Comparison of ENCODE assay signal across 25 cellular contexts in the genomic region with DNA sequence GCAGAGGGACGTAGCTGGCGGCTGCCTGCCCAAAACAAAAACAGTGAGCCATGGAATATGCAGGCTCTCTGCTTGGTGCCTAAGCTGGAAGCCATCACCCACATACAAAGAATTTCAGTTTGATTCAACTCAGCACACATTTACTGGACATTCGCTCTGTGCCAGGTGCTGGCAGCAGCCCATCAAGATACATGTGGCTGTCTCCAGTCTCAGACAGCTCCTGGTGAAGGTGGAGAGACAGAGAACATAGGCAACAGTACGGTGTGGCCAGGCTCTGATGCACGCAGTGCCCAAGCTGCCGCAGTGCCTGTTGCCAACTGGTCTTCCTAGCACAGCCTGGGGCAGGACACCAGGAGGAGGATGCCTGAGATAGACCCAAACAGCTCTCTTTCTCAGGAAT.
DNase-seq lines count a peak whose midpoint lies in the region; ATAC-seq and TF ChIP-seq lines count a peak whose summit lies in the region.
"Had no signal": no experiment of that assay in that cellular context is flagged by ENCODE, and none has a peak within 500 bp of the region (broad histone marks: within the 10 kb centered on the region; RNA-seq: fewer than 3 reads in every experiment).

No MANE protein-coding gene starts in this region.

- TF ChIP-seq CTCF in neural progenitor cell (IDR thresholded peaks at IDR 0.05) = no peak

- peaks cover 3% of the 10 kb centered on the region for H3K27me3 Mint-ChIP-seq in activated CD8-positive, alpha-beta memory T cell treated with anti-CD3 and anti-CD28 coated beads, Interleukin-2, amount 10 ng/mL, durations not matched to agents 7 days and 5 days
- H3K27me3 Mint-ChIP-seq in neural progenitor cell (ENCODE audit: insufficient read depth, low read depth) = peaks cover 5% of the 10 kb centered on the region

- H2AFZ ChIP-seq in neural progenitor cell (replicated peaks) = peak overlapping the region; percentile 42
- H2AFZ ChIP-seq: GM23248, PC-9 had no signal

- no peaks in the 10 kb centered on the region for H3K9me3 ChIP-seq in neural progenitor cell (ENCODE audit: low read depth)
- H3K9me3 ChIP-seq: SJCRH30 had no signal

- no peak for ATAC-seq in activated CD8-positive, alpha-beta memory T cell treated with anti-CD3 and anti-CD28 coated beads, Interleukin-2, amount 10 ng/mL, durations not matched to agents 7 days and 5 days
- ATAC-seq in HG03108 (IDR thresholded peaks at IDR 0.05; ENCODE audit: unreplicated experiment) (no peak), SK-N-SH treated with all-trans-retinoic acid at 6 μM for 48 hours (no peak), HG02973 (IDR thresholded peaks at IDR 0.05; ENCODE audit: unreplicated experiment) (no peak), HG02759 (IDR thresholded peaks at IDR 0.05; ENCODE audit: unreplicated experiment) (no peak)
- ATAC-seq: HepG2, Right ventricle myocardium inferior had no signal

- no peak overlapping the region for H3K4me3 ChIP-seq in neural progenitor cell
- H3K4me3 ChIP-seq: GM23248, PC-9, SJCRH30 had no signal

- no peaks in the 10 kb centered on the region for H3K79me2 ChIP-seq in neural progenitor cell (ENCODE audit: low read depth)

- no peak overlapping the region for H3K9ac ChIP-seq in neural progenitor cell
- H3K9ac ChIP-seq: GM23248 had no signal

- no peaks in the 10 kb centered on the region for H3K9me3 Mint-ChIP-seq in activated CD8-positive, alpha-beta memory T cell treated with anti-CD3 and anti-CD28 coated beads, Interleukin-2, amount 10 ng/mL, durations not matched to agents 7 days and 5 days (ENCODE audit: low read depth)
- H3K9me3 Mint-ChIP-seq in neural progenitor cell = no peaks in the 10 kb centered on the region

- H3F3A ChIP-seq in neural progenitor cell (ENCODE audit: low read depth) = no peaks in the 10 kb centered on the region

- H3K4me3 Mint-ChIP-seq in activated CD8-positive, alpha-beta memory T cell treated with anti-CD3 and anti-CD28 coated beads, Interleukin-2, amount 10 ng/mL, durations not matched to agents 7 days and 5 days = no peak overlapping the region
- H3K4me3 Mint-ChIP-seq in neural progenitor cell = no peak overlapping the region

- H4K20me1 ChIP-seq in neural progenitor cell (ENCODE audit: low read depth) = no peaks in the 10 kb centered on the region

- CTCF ChIA-PET in activated CD8-positive, alpha-beta memory T cell treated with anti-CD3 and anti-CD28 coated beads, Interleukin-2, amount 10 ng/mL, durations not matched to agents 7 days and 5 days (lab: Charles Lee) = no interaction called here

- H3K4me2 ChIP-seq in neural progenitor cell = no peak overlapping the region
- H3K4me2 ChIP-seq: PC-9 had no signal

- no peaks in the 10 kb centered on the region for H3K27me3 ChIP-seq in neural progenitor cell
- H3K27me3 ChIP-seq: SJCRH30 had no signal

- H3K4me1 Mint-ChIP-seq in activated CD8-positive, alpha-beta memory T cell treated with anti-CD3 and anti-CD28 coated beads, Interleukin-2, amount 10 ng/mL, durations not matched to agents 7 days and 5 days = no peaks in the 10 kb centered on the region
- peaks cover 32% of the 10 kb centered on the region for H3K4me1 Mint-ChIP-seq in neural progenitor cell

- no peaks in the 10 kb centered on the region for H3K36me3 Mint-ChIP-seq in activated CD8-positive, alpha-beta memory T cell treated with anti-CD3 and anti-CD28 coated beads, Interleukin-2, amount 10 ng/mL, durations not matched to agents 7 days and 5 days
- H3K36me3 Mint-ChIP-seq in neural progenitor cell = peaks cover 4% of the 10 kb centered on the region

- H3K4me1 ChIP-seq in neural progenitor cell = no peaks in the 10 kb centered on the region
- H3K4me1 ChIP-seq: SJCRH30 had no signal

- no peaks in the 10 kb centered on the region for H3K36me3 ChIP-seq in neural progenitor cell
- H3K36me3 ChIP-seq: SJCRH30 had no signal

- peak; percentile 5 for DNase-seq in activated CD8-positive, alpha-beta memory T cell treated with anti-CD3 and anti-CD28 coated beads, Interleukin-2, amount 10 ng/mL, durations not matched to agents 7 days and 5 days
- DNase-seq in activated CD8-positive, alpha-beta memory T cell treated with anti-CD3 and anti-CD28 coated beads, Interleukin-2, amount 50 U/mL, for 48 hours = no peak
- DNase-seq in ecto neural progenitor cell (ENCODE audit: low spot score) (peak; percentile 42), neural progenitor cell (ENCODE audit: low spot score) (no peak)
- DNase-seq: ACHN, Calu3, DND-41, GM23248, HCEC 1CT, Karpas-422, NCI-H1092, NCI-H1417 treated with DMSO at 0.1 percent for 48 hours, NCI-H1694 treated with DMSO at 0.1 percent for 48 hours, NCI-H2081, NCI-H2227 treated with DMSO at 0.1 percent for 48 hours, NCI-H526 treated with DMSO at 0.1 percent for 48 hours, PC-9, SJCRH30 had no signal

- H3K27ac Mint-ChIP-seq in activated CD8-positive, alpha-beta memory T cell treated with anti-CD3 and anti-CD28 coated beads, Interleukin-2, amount 10 ng/mL, durations not matched to agents 7 days and 5 days = no peak overlapping the region
- peak overlapping the region; percentile 93 for H3K27ac Mint-ChIP-seq in neural progenitor cell

- no peak overlapping the region for H3K27ac ChIP-seq in neural progenitor cell
- H3K27ac ChIP-seq: 22Rv1, GM23248, PC-9, SJCRH30 had no signal

TF ChIP-seq in SK-N-SH treated with all-trans-retinoic acid at 6 μM for 48 hours, 23 proteins besides CTCF, POLR2A, EP300 and RAD21:
- TF ChIP-seq CSDC2 (CRISPR knock-in tag; IDR thresholded peaks at IDR 0.05) (no peak), ZFP30 (CRISPR knock-in tag; IDR thresholded peaks at IDR 0.05) (no peak), PATZ1 (CRISPR knock-in tag; IDR thresholded peaks at IDR 0.05; ENCODE audit: borderline replicate concordance) (no peak), ZNF70 (CRISPR knock-in tag; IDR thresholded peaks at IDR 0.05) (no peak), ZFP3 (CRISPR knock-in tag; IDR thresholded peaks at IDR 0.05) (no peak), OSR1 (CRISPR knock-in tag; IDR thresholded peaks at IDR 0.05) (no peak), GLIS3 (CRISPR knock-in tag; IDR thresholded peaks at IDR 0.05) (no peak), PPARA (CRISPR knock-in tag; IDR thresholded peaks at IDR 0.05; ENCODE audit: borderline replicate concordance) (no peak)

Comparison
In these comparisons a context has a peak if more than half of its experiments do, and no peak if none do; other contexts are left out.
1. DNase-seq: peak in activated CD8-positive, alpha-beta memory T cell treated with anti-CD3 and anti-CD28 coated beads, Interleukin-2, amount 10 ng/mL, durations not matched to agents 7 days and 5 days (single experiment) and ecto neural progenitor cell (single experiment); none in activated CD8-positive, alpha-beta memory T cell treated with anti-CD3 and anti-CD28 coated beads, Interleukin-2, amount 50 U/mL, for 48 hours (single experiment) and neural progenitor cell (single experiment).